In genomic region chr7:98151884-98152283, GRCh38 we compare ENCODE assay signal across 18 cellular contexts. TPM values are rescaled to one million over a fixed set of nuclear protein-coding genes. Genes with fewer than 3 reads are reported as not detected.
DNase-seq lines count a peak whose midpoint lies in the region; ATAC-seq and TF ChIP-seq lines count a peak whose summit lies in the region.
"Had no signal": no experiment of that assay in that cellular context is flagged by ENCODE, and none has a peak within 500 bp of the region (broad histone marks: within the 10 kb centered on the region; RNA-seq: fewer than 3 reads in every experiment).

No MANE protein-coding gene starts in this region.

- H3K27ac ChIP-seq in GM23338 (ENCODE audit: low read depth) (no peak overlapping the region), transverse colon (no peak overlapping the region)

- 0 out of 2 replicates have a peak, but pooled peaks cover 5% of the 10 kb centered on the region for H3F3A ChIP-seq in GM23338 (replicated peaks; ENCODE audit: low read depth)

- H4K20me1 ChIP-seq in GM23338 (replicated peaks; ENCODE audit: insufficient read depth) = peaks cover 11% of the 10 kb centered on the region; the same call in 1 of the 2 replicates

- intact Hi-C loops in transverse colon (cut with DNase I; ENCODE audit: low total_unique reads) = no loop called here

- WGBS in transverse colon (ENCODE audit: low coverage in 1 of 2), 2 donors = 93% methylated on average over 5 of the region's 5 CpGs

- H3K4me1 Mint-ChIP-seq in GM23338 = peaks cover 5% of the 10 kb centered on the region; the same call in 2 of the 3 replicates
- H3K4me1 Mint-ChIP-seq in WTC11 = peaks cover 5% of the 10 kb centered on the region
- H3K4me1 Mint-ChIP-seq in glutamatergic neuron (ENCODE audit: low read depth, unreplicated experiment) = peaks cover 13% of the 10 kb centered on the region

- H3K27me3 Mint-ChIP-seq in GM23338 (ENCODE audit: insufficient read depth, low read depth, poor library complexity) (peaks cover 2% of the 10 kb centered on the region), WTC11 (ENCODE audit: low read depth) (no peaks in the 10 kb centered on the region), glutamatergic neuron (ENCODE audit: unreplicated experiment) (peaks cover 2% of the 10 kb centered on the region)
- H3K27me3 Mint-ChIP-seq: CD4-positive, alpha-beta memory T cell had no signal

- H3K36me3 ChIP-seq in GM23338 (ENCODE audit: insufficient read depth) (peaks cover 25% of the 10 kb centered on the region; the same call in 1 of the 2 replicates), HAP-1 (replicated peaks) (peaks cover 21% of the 10 kb centered on the region), transverse colon (peaks cover 0 to 28% (median 8%) of the 10 kb centered on the region in 4 donors)

- H3K36me3 Mint-ChIP-seq in GM23338 (ENCODE audit: low read depth) (peaks cover 54% of the 10 kb centered on the region), WTC11 (peaks cover 52% of the 10 kb centered on the region), glutamatergic neuron (ENCODE audit: unreplicated experiment) (peaks cover 5% of the 10 kb centered on the region)

- H3K27ac Mint-ChIP-seq in GM23338 = 0 out of 2 replicates have a peak overlapping the region, but pooled peaks have one; percentile 37
- H3K27ac Mint-ChIP-seq in WTC11 = peak overlapping the region; percentile 73; the same call in 1 of the 2 replicates
- H3K27ac Mint-ChIP-seq in glutamatergic neuron (ENCODE audit: unreplicated experiment) = peak overlapping the region; percentile 49

- no peak overlapping the region for H3K4me3 Mint-ChIP-seq in GM23338
- no peak overlapping the region for H3K4me3 Mint-ChIP-seq in WTC11
- peak overlapping the region; percentile 8 for H3K4me3 Mint-ChIP-seq in glutamatergic neuron (ENCODE audit: unreplicated experiment)
- H3K4me3 Mint-ChIP-seq: CD4-positive, alpha-beta memory T cell had no signal

- H3K4me1 ChIP-seq in GM23338 (ENCODE audit: insufficient read depth) = no peaks in the 10 kb centered on the region
- peaks cover 12% of the 10 kb centered on the region for H3K4me1 ChIP-seq in HAP-1
- peaks cover 0 to 28% (median 8%) of the 10 kb centered on the region in 4 donors for H3K4me1 ChIP-seq in transverse colon

- H3K79me2 ChIP-seq in GM23338 (replicated peaks; ENCODE audit: insufficient read depth) = peaks cover 13% of the 10 kb centered on the region

- no peaks in the 10 kb centered on the region for H3K9me3 Mint-ChIP-seq in GM23338
- no peaks in the 10 kb centered on the region for H3K9me3 Mint-ChIP-seq in WTC11
- peaks cover 4% of the 10 kb centered on the region for H3K9me3 Mint-ChIP-seq in glutamatergic neuron (ENCODE audit: unreplicated experiment)
- H3K9me3 Mint-ChIP-seq: CD4-positive, alpha-beta memory T cell had no signal

- no peak for ATAC-seq in GM23338
- ATAC-seq in WTC11 = no peak
- ATAC-seq: HCT116 had no signal

- H3K27me3 ChIP-seq in GM23338 (ENCODE audit: insufficient read depth) (no peaks in the 10 kb centered on the region), HAP-1 (ENCODE audit: low read depth) (no peaks in the 10 kb centered on the region), transverse colon (no peaks in the 10 kb centered on the region)

- no peaks in the 10 kb centered on the region for H3K9me3 ChIP-seq in HAP-1
- H3K9me3 ChIP-seq in transverse colon = no peaks in the 10 kb centered on the region

- no peak overlapping the region for H3K4me2 ChIP-seq in GM23338

- no peak for DNase-seq in GM23338 (ENCODE audit: low spot score)
- peak; percentile 28 to 60 for DNase-seq in HAP-1 (ENCODE audit: low spot score in 2 of 2)
- DNase-seq in WTC11 (ENCODE audit: low spot score) = no peak
- DNase-seq in glutamatergic neuron = no peak
- no peak for DNase-seq in occipital lobe (lab: John Stamatoyannopoulos, UW)
- no peak for DNase-seq in hypothalamus (lab: John Stamatoyannopoulos, UW)
- no peak for DNase-seq in effector CD8-positive, alpha-beta T cell (lab: John Stamatoyannopoulos, UW)
- no peak for DNase-seq in transverse colon
- DNase-seq: C1 segment of cervical spinal cord; Calu3; CD4-positive, alpha-beta memory T cell; COR-L47; DMS153; DND-41 had no signal

- in situ Hi-C loops in HAP-1 (cut with MboI; ENCODE audit: low sequenced_read_pairs) = no loop called here
- in situ Hi-C loops in transverse colon (cut with MboI; ENCODE audit: low pct_ligation_motif_present in 1 of 4, low pct_unique_long_range_greater_than_20kb in 1 of 4, low sequenced_read_pairs in 3 of 4) = loop anchor here in 2 of 4 donors (10.0 to 25.0 kb wide), 2 partner anchors 47 to 140 kb away; partner anchors contain the start of gene LMTK2 (in 2 of the 2)

- POLR2A ChIA-PET in WTC11 (lab: Charles Lee) = no interaction called here

- TF ChIP-seq POLR2A in transverse colon (IDR thresholded peaks at IDR 0.05) = no peak

- no peak overlapping the region for H2AFZ ChIP-seq in GM23338

- TF ChIP-seq CTCF in GM23338 (conservative IDR thresholded peaks at IDR 0.05; ENCODE audit: low read depth in 2 of 2) (no peak), WTC11 (IDR thresholded peaks at IDR 0.05) (no peak), glutamatergic neuron (IDR thresholded peaks at IDR 0.05; ENCODE audit: partially characterized antibody, unreplicated experiment) (no peak), transverse colon (IDR thresholded peaks at IDR 0.05) (no peak)

- CTCF ChIA-PET in WTC11 (lab: Charles Lee) = interaction anchor here (0.5 kb wide), 1 partner anchor 159 kb away, joined by 3 read pairs; no protein-coding TSS in a partner anchor

- H3K4me3 ChIP-seq in GM23338 (no peak overlapping the region), HAP-1 (no peak overlapping the region), transverse colon (no peak overlapping the region)

- TF ChIP-seq EP300 in transverse colon (IDR thresholded peaks at IDR 0.05; ENCODE audit: low read depth) = no peak

- H3K9me2 ChIP-seq in GM23338 (ENCODE audit: insufficient read depth) = no peaks in the 10 kb centered on the region

TF ChIP-seq in GM23338, 12 proteins besides CTCF, POLR2A, EP300 and RAD21 (continues in another document):
- TF ChIP-seq EZH2phosphoT487 (IDR thresholded peaks at IDR 0.05; ENCODE audit: unreplicated experiment) (no peak), ZNF331 (CRISPR knock-in tag; IDR thresholded peaks at IDR 0.05; ENCODE audit: low read depth) (no peak), STAT1 (IDR thresholded peaks at IDR 0.05; ENCODE audit: unreplicated experiment) (no peak), CREB1 (CRISPR knock-in tag; IDR thresholded peaks at IDR 0.05; ENCODE audit: low read depth) (no peak), JUNB (IDR thresholded peaks at IDR 0.05; ENCODE audit: unreplicated experiment) (no peak), POLR2AphosphoS5 (IDR thresholded peaks at IDR 0.05; ENCODE audit: low read depth) (no peak), ETS1 (IDR thresholded peaks at IDR 0.05) (no peak), NANOG (IDR thresholded peaks at IDR 0.05; ENCODE audit: borderline replicate concordance) (no peak)

TF ChIP-seq in WTC11, 78 proteins besides CTCF, POLR2A, EP300 and RAD21 (continues in another document):
- TF ChIP-seq EMX1 (CRISPR knock-in tag; IDR thresholded peaks at IDR 0.05) (no peak), JAZF1 (CRISPR knock-in tag; IDR thresholded peaks at IDR 0.05) (no peak), ZNF263 (CRISPR knock-in tag; IDR thresholded peaks at IDR 0.05; ENCODE audit: low read depth) (no peak), NFE2L1 (CRISPR knock-in tag; IDR thresholded peaks at IDR 0.05) (no peak), FOXJ3 (CRISPR knock-in tag; IDR thresholded peaks at IDR 0.05; ENCODE audit: borderline replicate concordance) (no peak), TEAD4 (CRISPR knock-in tag; IDR thresholded peaks at IDR 0.05) (no peak), ATF6 (CRISPR knock-in tag; IDR thresholded peaks at IDR 0.05) (no peak), ZMAT4 (CRISPR knock-in tag; IDR thresholded peaks at IDR 0.05) (no peak)

RNA-seq across cellular contexts. Expression of gene LMTK2, which starts 45.2 kb away (rescaled TPM):
- total RNA-seq in GM23338 (2014; rRNA removed; shearing (Covaris generic)) = 26.8 and 30.8 TPM in 2 replicates
- 6.1 and 6.5 TPM in 2 replicates for polyA plus RNA-seq in GM23338 (2016; fragmentation: Nextera tagmentation; extraction: Ambion mirVana)
- total RNA-seq in WTC11 (2021) (23.0 to 25.5 TPM (median 24.3 TPM) in 3 replicates), glutamatergic neuron (ENCODE audit: unreplicated experiment) (20.6 TPM), occipital lobe (40.4 TPM), transverse colon (100 to 1,000 TPM in 1 of 4 donors, 10 to 100 TPM in 3; 51.6 to 106 (median 62.2) TPM)

RNA-seq across cellular contexts. Expression of gene BHLHA15, which starts 59.4 kb away (rescaled TPM):
- total RNA-seq in GM23338 (2014; rRNA removed; shearing (Covaris generic)) = 8.3 and 10.9 TPM in 2 replicates
- polyA plus RNA-seq in GM23338 (2016; fragmentation: Nextera tagmentation; extraction: Ambion mirVana) = 0.99 and 1.4 TPM in 2 replicates
- total RNA-seq in WTC11 (2021) (2.7 to 3.3 TPM (median 2.8 TPM) in 3 replicates), glutamatergic neuron (ENCODE audit: unreplicated experiment) (not detected), occipital lobe (10.0 TPM), transverse colon (1 to 10 TPM in 2 of 4 donors, not detected in 2; 2.0 to 7.3 TPM)
- total RNA-seq: A172; CD4-positive, alpha-beta memory T cell; H4 had no signal
- polyA plus RNA-seq: BJ; CD4-positive, alpha-beta memory T cell had no signal

Comparison
In these comparisons a context has a peak if more than half of its experiments do, and no peak if none do; other contexts are left out.
1. DNase-seq: peak in HAP-1 (2 of 2); none in GM23338 (single experiment), WTC11 (single experiment), glutamatergic neuron (single experiment), occipital lobe (single experiment), hypothalamus (0 of 51), effector CD8-positive, alpha-beta T cell (single experiment) and transverse colon (single experiment).
2. Peak in every context shown above with its lines, with median percentiles within 50 percentile points of each other: H3K27ac Mint-ChIP-seq.